Comparison of ENCODE assay signal across 10 cellular contexts in genomic region chr11:44727114-44727372, GRCh38. TPM values are rescaled to one million over a fixed set of nuclear protein-coding genes. Genes with fewer than 3 reads are reported as not detected.
DNase-seq lines count a peak whose midpoint lies in the region; ATAC-seq and TF ChIP-seq lines count a peak whose summit lies in the region.
"Had no signal": no experiment of that assay in that cellular context is flagged by ENCODE, and none has a peak within 500 bp of the region (broad histone marks: within the 10 kb centered on the region; RNA-seq: fewer than 3 reads in every experiment).

No MANE protein-coding gene starts in this region.

- peak overlapping the region in 3 of 5 donors; percentile 81 to 96 (median 91) for H3K27ac ChIP-seq in adrenal gland
- H3K27ac ChIP-seq in lung (ENCODE audit: low read depth in 1 of 2, low read length in 1 of 2) = peak overlapping the region; percentile 79 to 93
- H3K27ac ChIP-seq in upper lobe of left lung = peak overlapping the region; percentile 50 to 84 (median 78)

- DNase-seq in activated naive CD4-positive, alpha-beta T cell treated with anti-CD3 and anti-CD28 coated beads, Interleukin-2, amount 10 ng/mL, durations not matched to agents 7 days and 5 days = no peak
- no peak for DNase-seq in activated naive CD4-positive, alpha-beta T cell treated with Interleukin-2 at 50 U/mL for 16 hours
- DNase-seq in adrenal gland (no peak), lung (ENCODE audit: low spot score) (no peak), upper lobe of left lung (no peak), SK-N-DZ (ENCODE audit: low spot score) (no peak), NCI-H524 treated with DMSO at 0.1 percent for 48 hours (lab: John Stamatoyannopoulos, UW) (no peak)
- DNase-seq in activated CD4-positive, alpha-beta T cell treated with anti-CD3 and anti-CD28 coated beads for 4 hours = no peak

- H3K27me3 ChIP-seq in adrenal gland (no peaks in the 10 kb centered on the region), lung (ENCODE audit: control insufficient read depth, insufficient read depth) (no peaks in the 10 kb centered on the region), upper lobe of left lung (peaks cover 0 to 27% (median 6%) of the 10 kb centered on the region in 4 donors)

- H3K9me3 ChIP-seq in adrenal gland (replicated peaks in 1 of 3) (no peaks in the 10 kb centered on the region), lung (ENCODE audit: control insufficient read depth in 2 of 2, insufficient read depth in 1 of 2, low read length in 1 of 2) (no peaks in the 10 kb centered on the region), upper lobe of left lung (no peaks in the 10 kb centered on the region)

- peaks cover 26% of the 10 kb centered on the region for H3K36me3 Mint-ChIP-seq in activated naive CD4-positive, alpha-beta T cell treated with anti-CD3 and anti-CD28 coated beads, Interleukin-2, amount 10 ng/mL, durations not matched to agents 7 days and 5 days

- H3K4me3 Mint-ChIP-seq in activated naive CD4-positive, alpha-beta T cell treated with anti-CD3 and anti-CD28 coated beads, Interleukin-2, amount 10 ng/mL, durations not matched to agents 7 days and 5 days = peak overlapping the region; percentile 86

- ATAC-seq in lung (ENCODE audit: insufficient read depth, low FRiP score) (no peak), upper lobe of left lung (ENCODE audit: low FRiP score in 2 of 2) (no peak)

- peaks cover 47% of the 10 kb centered on the region for H3K4me1 Mint-ChIP-seq in activated naive CD4-positive, alpha-beta T cell treated with anti-CD3 and anti-CD28 coated beads, Interleukin-2, amount 10 ng/mL, durations not matched to agents 7 days and 5 days

- TF ChIP-seq CTCF in adrenal gland (IDR thresholded peaks at IDR 0.05) (no peak), lung (IDR thresholded peaks at IDR 0.05; ENCODE audit: control extremely low read depth, extremely low read depth) (no peak), upper lobe of left lung (IDR thresholded peaks at IDR 0.05) (no peak)

- intact Hi-C loops in adrenal gland (cut with DNase I) = loop anchor here (5.0 to 10.0 kb wide), 6 partner anchors 45 to 185 kb away; partner anchors contain the start of gene CD82 (in 1 of the 2)

- no peak for TF ChIP-seq EP300 in upper lobe of left lung (IDR thresholded peaks at IDR 0.05)

- CTCF ChIA-PET in activated naive CD4-positive, alpha-beta T cell treated with anti-CD3 and anti-CD28 coated beads, Interleukin-2, amount 10 ng/mL, durations not matched to agents 7 days and 5 days (lab: Charles Lee) = no interaction called here

- WGBS in adrenal gland, 4 donors = 0 to 1% methylated on average over 25 to 44 of the region's 45 CpGs; no CpG with 5 or more reads in 2 of the 4 donors
- WGBS in lung, 2 donors = 0% methylated on average over 17 to 45 of the region's 45 CpGs
- WGBS in upper lobe of left lung, 2 donors = no CpG with 5 or more reads among the region's 45 CpGs

- peaks cover 63% of the 10 kb centered on the region for H3K27me3 Mint-ChIP-seq in activated naive CD4-positive, alpha-beta T cell treated with anti-CD3 and anti-CD28 coated beads, Interleukin-2, amount 10 ng/mL, durations not matched to agents 7 days and 5 days

- H3K4me3 ChIP-seq in adrenal gland = peak overlapping the region in 3 of 4 donors; percentile 73 to 88 (median 74)
- peak overlapping the region; percentile 60 for H3K4me3 ChIP-seq in lung
- H3K4me3 ChIP-seq in upper lobe of left lung = peak overlapping the region; percentile 44 to 82 (median 58)

- H3K9me3 Mint-ChIP-seq in activated naive CD4-positive, alpha-beta T cell treated with anti-CD3 and anti-CD28 coated beads, Interleukin-2, amount 10 ng/mL, durations not matched to agents 7 days and 5 days = no peaks in the 10 kb centered on the region

- TF ChIP-seq POLR2A in adrenal gland (IDR thresholded peaks at IDR 0.05) (no peak), upper lobe of left lung (IDR thresholded peaks at IDR 0.05) (no peak)

- H3K27ac Mint-ChIP-seq in activated naive CD4-positive, alpha-beta T cell treated with anti-CD3 and anti-CD28 coated beads, Interleukin-2, amount 10 ng/mL, durations not matched to agents 7 days and 5 days = no peak overlapping the region

- H3K36me3 ChIP-seq in adrenal gland (replicated peaks in 1 of 2) (no peaks in the 10 kb centered on the region), lung (ENCODE audit: control insufficient read depth in 2 of 2, insufficient read depth in 2 of 2, low read length in 2 of 2) (no peaks in the 10 kb centered on the region), upper lobe of left lung (no peaks in the 10 kb centered on the region)

- peaks cover 41 to 44% of the 10 kb centered on the region in 2 donors for H3K4me1 ChIP-seq in adrenal gland (replicated peaks in 1 of 2)
- H3K4me1 ChIP-seq in lung (ENCODE audit: control insufficient read depth in 2 of 2, insufficient read depth in 2 of 2, low read length in 2 of 2) = peaks cover 5 to 9% of the 10 kb centered on the region in 2 donors
- peaks cover 22 to 38% (median 33%) of the 10 kb centered on the region in 4 donors for H3K4me1 ChIP-seq in upper lobe of left lung

RNA-seq across cellular contexts. Expression of gene TSPAN18, which starts 0.3 kb away (rescaled TPM):
- total RNA-seq in adrenal gland (100 to 1,000 TPM in 4 of 8 donors, 10 to 100 TPM in 4; 37.4 to 168 (median 78.8) TPM), lung (10 to 100 TPM; 18.3 to 40.7 TPM), upper lobe of left lung (10 to 100 TPM in 4 of 6 donors, 1 to 10 TPM in 2; 8.2 to 48.6 (median 17.5) TPM)
- polyA plus RNA-seq in adrenal gland (100 to 1,000 TPM in 1 of 3 donors, 10 to 100 TPM in 2; 24.5 to 130 (median 33.3) TPM), lung (10 to 100 TPM in 1 of 2 donors, 1 to 10 TPM in 1; 8.3 to 24.4 TPM)
- polyA plus RNA-seq in SK-N-DZ (2014; cell fraction: cytosol; rRNA removed) = 9.8 and 15.7 TPM in 2 replicates
- polyA plus RNA-seq in SK-N-DZ (2014; cell fraction: nucleus; rRNA removed) = 6.9 and 15.7 TPM in 2 replicates
- total RNA-seq: HT1080, SK-MEL-5 had no signal
